ENCODE assay signal across 1 cellular context in the genomic region with DNA sequence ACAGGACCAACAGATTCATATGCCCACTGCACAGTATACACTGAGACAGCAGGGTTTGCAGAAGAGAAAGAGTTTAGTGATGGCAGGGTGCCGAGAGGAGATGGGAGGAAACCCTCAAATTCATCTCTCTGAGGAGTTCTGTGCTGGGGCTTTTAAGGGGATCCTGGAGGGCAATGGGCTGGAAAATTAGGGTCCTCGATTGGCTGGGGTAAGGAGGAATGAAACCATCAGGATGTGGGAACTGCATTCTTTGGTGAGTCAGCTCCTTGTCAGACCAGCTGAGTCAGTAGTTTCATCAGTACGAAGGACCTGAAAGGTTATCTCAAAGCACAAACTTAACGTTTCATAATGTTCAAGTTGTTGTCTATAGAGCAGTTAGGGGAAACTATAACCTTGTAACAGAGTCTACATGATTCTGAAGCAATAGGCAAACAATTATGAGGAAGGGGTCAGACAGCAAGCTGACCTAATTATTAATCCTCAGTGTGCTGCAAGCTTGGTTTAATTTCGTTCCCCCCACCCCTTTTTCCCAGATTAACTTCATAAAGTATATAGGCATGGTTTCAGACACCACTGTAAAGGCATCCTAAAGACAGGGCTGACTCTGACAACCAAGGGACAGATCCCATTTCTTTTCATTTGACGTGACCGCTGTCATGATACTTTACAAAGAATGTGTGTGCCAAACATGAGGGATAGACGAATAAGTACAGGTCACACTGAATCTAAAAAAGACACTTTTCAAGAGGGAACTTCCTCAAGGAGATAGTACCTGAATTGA.
TF ChIP-seq lines count a peak whose summit lies in the region.

No MANE protein-coding gene starts in this region.

TF ChIP-seq in GM12878, 131 proteins besides CTCF, POLR2A, EP300 and RAD21:
- TF ChIP-seq BACH1 (IDR thresholded peaks at IDR 0.05; ENCODE audit: borderline replicate concordance) = peak; percentile 54
- TF ChIP-seq, protein P1, sequence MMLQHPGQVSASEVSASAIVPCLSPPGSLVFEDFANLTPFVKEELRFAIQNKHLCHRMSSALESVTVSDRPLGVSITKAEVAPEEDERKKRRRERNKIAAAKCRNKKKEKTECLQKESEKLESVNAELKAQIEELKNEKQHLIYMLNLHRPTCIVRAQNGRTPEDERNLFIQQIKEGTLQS (IDR thresholded peaks at IDR 0.05; ENCODE audit: borderline replicate concordance, extremely low read depth, low read depth, low read length) = no peak
